Comparison of ENCODE assay signal across 9 cellular contexts in the genomic region with DNA sequence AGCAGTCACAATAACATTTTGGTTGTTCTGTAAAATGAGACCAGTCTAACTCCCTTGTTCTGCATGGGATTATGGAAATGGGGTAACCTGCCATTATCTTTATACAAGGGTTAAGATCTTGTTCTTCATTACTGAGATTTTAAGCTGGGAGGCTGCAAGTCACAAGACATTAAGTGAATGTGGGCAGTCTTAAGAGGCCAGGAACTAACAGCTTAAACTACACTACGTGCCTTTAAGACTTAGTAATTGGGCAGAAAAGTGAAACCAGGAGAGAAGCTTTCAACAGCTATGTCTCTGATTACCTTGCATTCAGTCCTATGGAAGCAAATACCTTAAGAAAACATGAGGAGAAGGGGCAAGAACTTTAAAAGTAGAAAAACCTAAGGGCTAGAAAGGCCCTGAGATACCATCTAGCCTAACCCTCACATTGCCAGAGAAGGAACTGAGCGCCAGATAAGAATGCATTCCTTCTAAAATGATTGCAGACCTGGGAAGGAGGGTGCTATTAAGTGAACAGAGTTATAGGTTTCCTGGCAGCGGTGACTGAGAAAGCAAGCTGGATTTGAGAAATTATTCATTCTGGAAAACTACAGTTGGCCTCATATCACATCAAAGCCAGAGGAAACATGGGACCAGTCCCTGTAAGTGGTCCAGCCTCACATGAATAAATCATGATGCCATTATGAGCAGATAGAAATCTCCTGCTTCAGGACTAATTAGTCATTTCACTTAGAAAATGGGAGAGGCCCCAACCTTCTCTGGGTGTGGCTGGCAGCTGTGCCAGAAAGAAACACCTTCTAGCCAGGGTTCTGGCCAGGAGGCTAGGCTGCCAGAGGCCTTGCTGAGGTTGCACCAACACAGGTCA. TPM values are rescaled to one million over a fixed set of nuclear protein-coding genes. Genes with fewer than 3 reads are reported as not detected.
DNase-seq lines count a peak whose midpoint lies in the region; ATAC-seq and TF ChIP-seq lines count a peak whose summit lies in the region.
"Had no signal": no experiment of that assay in that cellular context is flagged by ENCODE, and none has a peak within 500 bp of the region (broad histone marks: within the 10 kb centered on the region; RNA-seq: fewer than 3 reads in every experiment).

No MANE protein-coding gene starts in this region.

- no peak overlapping the region for H2AFZ ChIP-seq in mammary epithelial cell (ENCODE audit: low read depth, low read length)

- no peaks in the 10 kb centered on the region for H3K27me3 Mint-ChIP-seq in nephron (ENCODE audit: low read depth)

- 90% methylated on average over 3 of the region's 3 CpGs for WGBS in mammary epithelial cell (ENCODE audit: low coverage, missing lambda C conversion rate)

- H3K79me2 ChIP-seq in mammary epithelial cell (ENCODE audit: insufficient read depth, low read length), result no peaks in the 10 kb centered on the region

- H3K4me1 Mint-ChIP-seq in nephron, result peaks cover 21% of the 10 kb centered on the region

- no peaks in the 10 kb centered on the region for H3K9me3 Mint-ChIP-seq in nephron

- dilution Hi-C loops in mammary epithelial cell (cut with HindIII; ENCODE audit: low sequenced_read_pairs), result loop anchor here (5.0 kb wide), 1 partner anchor 41 kb away; no protein-coding TSS in a partner anchor

- peak; percentile 32 for DNase-seq in BE2C
- DNase-seq in G401 (ENCODE audit: low spot score), result peak; percentile 57
- DNase-seq in mammary epithelial cell, result peak; percentile 72
- no peak for DNase-seq in NCI-H524 treated with DMSO at 0.1 percent for 48 hours (lab: John Stamatoyannopoulos, UW)
- DNase-seq in brain microvascular endothelial cell, result no peak
- DNase-seq in DMS153 treated with DMSO at 0.1 percent for 48 hours (lab: John Stamatoyannopoulos, UW; ENCODE audit: unreplicated experiment), result no peak
- DNase-seq: uterus had no signal

- peak overlapping the region; percentile 5 for H3K4me2 ChIP-seq in mammary epithelial cell (ENCODE audit: insufficient read depth, low read depth, low read length)

- H3K4me1 ChIP-seq in BE2C (no peaks in the 10 kb centered on the region), mammary epithelial cell (ENCODE audit: insufficient read depth, low read length) (peaks cover 65% of the 10 kb centered on the region)
- H3K4me1 ChIP-seq: uterus had no signal

- H3K4me3 ChIP-seq in BE2C (ENCODE audit: low read depth, low read length) (no peak overlapping the region), mammary epithelial cell (replicated peaks in 1 of 3; ENCODE audit: insufficient read depth in 1 of 3, low read depth in 2 of 3, low read length in 3 of 3) (no peak overlapping the region), brain microvascular endothelial cell (ENCODE audit: low read depth, low read length) (no peak overlapping the region)
- H3K4me3 ChIP-seq: uterus had no signal

- CTCF ChIA-PET in mammary epithelial cell (lab: Charles Lee; ENCODE audit: low non-redundant PET), result interaction anchor here (0.6 kb wide), 1 partner anchor 18 kb away, joined by 3 read pairs; no protein-coding TSS in a partner anchor

- H3K36me3 ChIP-seq in BE2C (no peaks in the 10 kb centered on the region), mammary epithelial cell (ENCODE audit: insufficient read depth, low read length) (no peaks in the 10 kb centered on the region), brain microvascular endothelial cell (replicated peaks) (no peaks in the 10 kb centered on the region)
- H3K36me3 ChIP-seq: uterus had no signal

- H3K4me3 Mint-ChIP-seq in nephron, result no peak overlapping the region

- no peaks in the 10 kb centered on the region for H3K36me3 Mint-ChIP-seq in nephron (ENCODE audit: low read depth)

- H3K9me3 ChIP-seq in BE2C (no peaks in the 10 kb centered on the region), mammary epithelial cell (replicated peaks; ENCODE audit: insufficient read depth, low read length) (no peaks in the 10 kb centered on the region)
- H3K9me3 ChIP-seq: uterus had no signal

- H3K27ac Mint-ChIP-seq in nephron, result peak overlapping the region in 2 of 3 experiments; percentile 16 to 43

- ATAC-seq in HG02798 (IDR thresholded peaks at IDR 0.05; ENCODE audit: poor library complexity, unreplicated experiment), result no peak

- intact Hi-C loops in mammary epithelial cell (cut with micrococcal nuclease), result no loop called here

- H3K9ac ChIP-seq in mammary epithelial cell (ENCODE audit: insufficient read depth, low read length), result no peak overlapping the region

- BruUV-seq in mammary epithelial cell (replicated peaks; lab: Mats Ljungman, UMichigan), result no TSS peak

- H3K27ac ChIP-seq in mammary epithelial cell (ENCODE audit: insufficient read depth, low read depth, low read length) (peak overlapping the region; percentile 15), brain microvascular endothelial cell (no peak overlapping the region)

- no peak for TF ChIP-seq CTCF in BE2C (IDR thresholded peaks at IDR 0.05; ENCODE audit: low read depth, low read length)
- no peak for TF ChIP-seq CTCF in mammary epithelial cell (conservative IDR thresholded peaks at IDR 0.05 in 1 of 2, IDR thresholded peaks at IDR 0.05 in 1 of 2; ENCODE audit: extremely low read depth in 1 of 2, insufficient read depth in 1 of 2, low read depth in 1 of 2, low read length in 2 of 2)
- TF ChIP-seq CTCF in nephron (IDR thresholded peaks at IDR 0.05; ENCODE audit: unreplicated experiment in 3 of 3), result no peak
- TF ChIP-seq CTCF in brain microvascular endothelial cell (IDR thresholded peaks at IDR 0.05; ENCODE audit: low read depth, low read length, missing control alignments), result no peak

- peaks cover 2% of the 10 kb centered on the region for H4K20me1 ChIP-seq in mammary epithelial cell (ENCODE audit: insufficient read depth, low read length)

- H3K27me3 ChIP-seq in BE2C, result no peaks in the 10 kb centered on the region
- H3K27me3 ChIP-seq in mammary epithelial cell (ENCODE audit: insufficient read depth, low read length), result no peaks in the 10 kb centered on the region
- no peaks in the 10 kb centered on the region for H3K27me3 ChIP-seq in brain microvascular endothelial cell (replicated peaks)
- H3K27me3 ChIP-seq: uterus had no signal

- in situ Hi-C loops in G401 (cut with HindIII; ENCODE audit: low sequenced_read_pairs), result no loop called here
- in situ Hi-C loops in mammary epithelial cell (cut with MboI; ENCODE audit: low sequenced_read_pairs in 2 of 2), result no loop called here
- in situ Hi-C loops in brain microvascular endothelial cell (cut with HindIII; ENCODE audit: low pct_ligation_motif_present, low sequenced_read_pairs), result no loop called here

RNA-seq across cellular contexts. Expression of a gene that starts 32.9 kb away (rescaled TPM):
- 0.40 TPM for polyA plus RNA-seq in BE2C (2012; ENCODE audit: insufficient read depth, insufficient read length, low read depth)
- 24.4 and 26.9 TPM in 2 replicates for total RNA-seq in G401 (2014; rRNA removed; shearing (Covaris generic))
- 1 to 10 TPM in 1 of 2 donors, under 1 TPM in 1; 0.82 to 2.3 TPM for total RNA-seq in mammary epithelial cell
- 0.80 TPM for polyA plus RNA-seq in mammary epithelial cell
- not detected for polyA minus RNA-seq in mammary epithelial cell

Comparison
In these comparisons a context has a peak if more than half of its experiments do, and no peak if none do; other contexts are left out.
1. DNase-seq: peak in BE2C (single experiment), G401 (single experiment) and mammary epithelial cell (single experiment); none in NCI-H524 treated with DMSO at 0.1 percent for 48 hours (single experiment), brain microvascular endothelial cell (single experiment) and DMS153 treated with DMSO at 0.1 percent for 48 hours (single experiment).